Comparison of ENCODE assay signal across 1 cellular context in the genomic region with DNA sequence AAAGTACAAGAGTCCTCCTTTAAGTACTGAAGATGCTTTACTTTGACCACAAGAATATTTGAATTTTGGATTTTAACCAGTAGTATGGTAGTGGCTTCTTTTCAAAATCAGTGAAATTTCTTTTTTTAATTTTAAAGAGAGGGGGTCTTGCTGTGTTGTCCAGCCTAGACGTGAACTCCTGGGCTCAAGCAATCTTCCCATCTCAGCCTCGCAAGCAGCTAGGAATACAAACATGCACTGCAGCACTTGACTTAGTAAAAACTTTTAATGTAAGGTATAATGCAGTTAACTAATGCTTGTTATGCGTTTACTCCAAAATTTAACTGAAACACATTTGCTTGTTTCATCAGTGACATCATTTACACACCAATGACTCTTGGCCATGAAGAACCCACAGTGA.
TF ChIP-seq lines count a peak whose summit lies in the region.

No MANE protein-coding gene starts in this region.

TF ChIP-seq in HepG2, 621 proteins besides CTCF, POLR2A, EP300 and RAD21:
- TF ChIP-seq ZNF276 (CRISPR knock-in tag; IDR thresholded peaks at IDR 0.05; ENCODE audit: low read depth) (no peak), DMAP1 (CRISPR knock-in tag; IDR thresholded peaks at IDR 0.05) (no peak), TCF7L2 (IDR thresholded peaks at IDR 0.05; ENCODE audit: low read depth, low read length) (no peak), PAX8 (CRISPR knock-in tag; IDR thresholded peaks at IDR 0.05; ENCODE audit: borderline replicate concordance) (no peak), ZNF749 (CRISPR knock-in tag; IDR thresholded peaks at IDR 0.05; ENCODE audit: borderline replicate concordance) (no peak), HMG20A (CRISPR knock-in tag; IDR thresholded peaks at IDR 0.05; ENCODE audit: borderline replicate concordance) (0 out of 2 replicates have a peak, but pooled peaks have one; percentile 8), ZNF496 (CRISPR knock-in tag; IDR thresholded peaks at IDR 0.05; ENCODE audit: insufficient replicate concordance) (no peak), ZNF740 (CRISPR knock-in tag; IDR thresholded peaks at IDR 0.05) (no peak), ZNF121 (CRISPR knock-in tag; IDR thresholded peaks at IDR 0.05) (peak; percentile 95), ZNF644 (CRISPR knock-in tag; IDR thresholded peaks at IDR 0.05; ENCODE audit: low read depth) (no peak), TFAP4 (IDR thresholded peaks at IDR 0.05; ENCODE audit: borderline replicate concordance, low read depth) (no peak), FOXK1 (CRISPR knock-in tag; IDR thresholded peaks at IDR 0.05; ENCODE audit: borderline replicate concordance, low read depth) (no peak), NAIF1 (CRISPR knock-in tag; IDR thresholded peaks at IDR 0.05; ENCODE audit: borderline replicate concordance) (0 out of 2 replicates have a peak, but pooled peaks have one; percentile 35), ZNF577 (CRISPR knock-in tag; IDR thresholded peaks at IDR 0.05; ENCODE audit: borderline replicate concordance, low read depth) (no peak), FOXP1 (IDR thresholded peaks at IDR 0.05) (no peak), FOXP1 (CRISPR knock-in tag; IDR thresholded peaks at IDR 0.05) (no peak), ZNF33B (CRISPR knock-in tag; IDR thresholded peaks at IDR 0.05) (no peak), SCMH1 (CRISPR knock-in tag; IDR thresholded peaks at IDR 0.05; ENCODE audit: borderline replicate concordance) (no peak), ZNF160 (CRISPR knock-in tag; IDR thresholded peaks at IDR 0.05) (no peak), SKI (IDR thresholded peaks at IDR 0.05; ENCODE audit: partially characterized antibody) (no peak), ETV5 (CRISPR knock-in tag; IDR thresholded peaks at IDR 0.05; ENCODE audit: borderline replicate concordance) (no peak), ZFP36L2 (CRISPR knock-in tag; IDR thresholded peaks at IDR 0.05) (no peak), HOXA7 (CRISPR knock-in tag; IDR thresholded peaks at IDR 0.05) (no peak), RARA (CRISPR knock-in tag; IDR thresholded peaks at IDR 0.05) (0 out of 2 replicates have a peak, but pooled peaks have one; percentile 5), MLXIP (CRISPR knock-in tag; IDR thresholded peaks at IDR 0.05; ENCODE audit: borderline replicate concordance) (no peak)
- TF ChIP-seq, protein P1, sequence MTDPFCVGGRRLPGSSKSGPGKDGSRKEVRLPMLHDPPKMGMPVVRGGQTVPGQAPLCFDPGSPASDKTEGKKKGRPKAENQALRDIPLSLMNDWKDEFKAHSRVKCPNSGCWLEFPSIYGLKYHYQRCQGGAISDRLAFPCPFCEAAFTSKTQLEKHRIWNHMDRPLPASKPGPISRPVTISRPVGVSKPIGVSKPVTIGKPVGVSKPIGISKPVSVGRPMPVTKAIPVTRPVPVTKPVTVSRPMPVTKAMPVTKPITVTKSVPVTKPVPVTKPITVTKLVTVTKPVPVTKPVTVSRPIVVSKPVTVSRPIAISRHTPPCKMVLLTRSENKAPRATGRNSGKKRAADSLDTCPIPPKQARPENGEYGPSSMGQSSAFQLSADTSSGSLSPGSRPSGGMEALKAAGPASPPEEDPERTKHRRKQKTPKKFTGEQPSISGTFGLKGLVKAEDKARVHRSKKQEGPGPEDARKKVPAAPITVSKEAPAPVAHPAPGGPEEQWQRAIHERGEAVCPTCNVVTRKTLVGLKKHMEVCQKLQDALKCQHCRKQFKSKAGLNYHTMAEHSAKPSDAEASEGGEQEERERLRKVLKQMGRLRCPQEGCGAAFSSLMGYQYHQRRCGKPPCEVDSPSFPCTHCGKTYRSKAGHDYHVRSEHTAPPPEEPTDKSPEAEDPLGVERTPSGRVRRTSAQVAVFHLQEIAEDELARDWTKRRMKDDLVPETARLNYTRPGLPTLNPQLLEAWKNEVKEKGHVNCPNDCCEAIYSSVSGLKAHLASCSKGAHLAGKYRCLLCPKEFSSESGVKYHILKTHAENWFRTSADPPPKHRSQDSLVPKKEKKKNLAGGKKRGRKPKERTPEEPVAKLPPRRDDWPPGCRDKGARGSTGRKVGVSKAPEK (CRISPR knock-in tag; IDR thresholded peaks at IDR 0.05; ENCODE audit: borderline replicate concordance): no peak
- TF ChIP-seq, protein P2, sequence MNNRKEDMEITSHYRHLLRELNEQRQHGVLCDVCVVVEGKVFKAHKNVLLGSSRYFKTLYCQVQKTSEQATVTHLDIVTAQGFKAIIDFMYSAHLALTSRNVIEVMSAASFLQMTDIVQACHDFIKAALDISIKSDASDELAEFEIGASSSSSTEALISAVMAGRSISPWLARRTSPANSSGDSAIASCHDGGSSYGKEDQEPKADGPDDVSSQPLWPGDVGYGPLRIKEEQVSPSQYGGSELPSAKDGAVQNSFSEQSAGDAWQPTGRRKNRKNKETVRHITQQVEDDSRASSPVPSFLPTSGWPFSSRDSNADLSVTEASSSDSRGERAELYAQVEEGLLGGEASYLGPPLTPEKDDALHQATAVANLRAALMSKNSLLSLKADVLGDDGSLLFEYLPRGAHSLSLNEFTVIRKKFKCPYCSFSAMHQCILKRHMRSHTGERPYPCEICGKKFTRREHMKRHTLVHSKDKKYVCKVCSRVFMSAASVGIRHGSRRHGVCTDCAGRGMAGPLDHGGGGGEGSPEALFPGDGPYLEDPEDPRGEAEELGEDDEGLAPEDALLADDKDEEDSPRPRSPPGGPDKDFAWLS (CRISPR knock-in tag; IDR thresholded peaks at IDR 0.05; ENCODE audit: borderline replicate concordance): no peak
- TF ChIP-seq, protein P3, sequence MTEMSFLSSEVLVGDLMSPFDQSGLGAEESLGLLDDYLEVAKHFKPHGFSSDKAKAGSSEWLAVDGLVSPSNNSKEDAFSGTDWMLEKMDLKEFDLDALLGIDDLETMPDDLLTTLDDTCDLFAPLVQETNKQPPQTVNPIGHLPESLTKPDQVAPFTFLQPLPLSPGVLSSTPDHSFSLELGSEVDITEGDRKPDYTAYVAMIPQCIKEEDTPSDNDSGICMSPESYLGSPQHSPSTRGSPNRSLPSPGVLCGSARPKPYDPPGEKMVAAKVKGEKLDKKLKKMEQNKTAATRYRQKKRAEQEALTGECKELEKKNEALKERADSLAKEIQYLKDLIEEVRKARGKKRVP (CRISPR knock-in tag; IDR thresholded peaks at IDR 0.05): 0 out of 4 replicates have a peak, but pooled peaks of 1 of the 2 experiments have one; percentile 21
- TF ChIP-seq, protein P4, sequence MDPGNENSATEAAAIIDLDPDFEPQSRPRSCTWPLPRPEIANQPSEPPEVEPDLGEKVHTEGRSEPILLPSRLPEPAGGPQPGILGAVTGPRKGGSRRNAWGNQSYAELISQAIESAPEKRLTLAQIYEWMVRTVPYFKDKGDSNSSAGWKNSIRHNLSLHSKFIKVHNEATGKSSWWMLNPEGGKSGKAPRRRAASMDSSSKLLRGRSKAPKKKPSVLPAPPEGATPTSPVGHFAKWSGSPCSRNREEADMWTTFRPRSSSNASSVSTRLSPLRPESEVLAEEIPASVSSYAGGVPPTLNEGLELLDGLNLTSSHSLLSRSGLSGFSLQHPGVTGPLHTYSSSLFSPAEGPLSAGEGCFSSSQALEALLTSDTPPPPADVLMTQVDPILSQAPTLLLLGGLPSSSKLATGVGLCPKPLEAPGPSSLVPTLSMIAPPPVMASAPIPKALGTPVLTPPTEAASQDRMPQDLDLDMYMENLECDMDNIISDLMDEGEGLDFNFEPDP (CRISPR knock-in tag; conservative IDR thresholded peaks at IDR 0.05): no peak
